Comparison of ENCODE assay signal across 22 cellular contexts in the genomic region with DNA sequence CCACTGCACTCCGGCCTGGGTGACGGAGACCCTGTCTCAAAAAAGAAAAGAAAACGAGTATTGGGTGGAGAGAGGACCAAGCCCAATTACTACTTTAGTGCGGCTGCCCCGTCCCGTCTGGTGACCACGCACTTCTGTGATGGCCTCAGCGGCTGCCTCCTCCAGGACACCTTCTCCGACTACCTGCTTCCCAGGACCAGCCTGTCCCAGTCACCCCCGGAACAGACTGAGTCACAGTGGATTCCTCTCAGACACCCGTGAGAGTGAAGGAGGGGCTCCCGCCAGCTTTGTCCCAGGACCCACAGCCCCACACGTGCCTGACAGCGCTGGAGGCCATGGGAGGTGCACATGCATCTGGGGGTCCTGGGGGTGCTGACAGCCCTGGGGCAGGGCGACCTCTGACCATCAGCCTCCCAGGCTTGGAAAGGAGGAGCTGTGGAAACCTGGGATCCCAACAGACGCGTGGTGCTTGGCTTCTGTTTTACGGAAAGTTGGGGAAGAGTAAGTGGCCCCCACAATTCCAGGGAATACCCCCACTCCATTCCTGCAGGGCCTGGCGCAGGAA. TPM values are rescaled to one million over a fixed set of nuclear protein-coding genes. Genes with fewer than 3 reads are reported as not detected.
"Had no signal": no experiment of that assay in that cellular context is flagged by ENCODE, and none has a peak within 500 bp of the region (broad histone marks: within the 10 kb centered on the region; RNA-seq: fewer than 3 reads in every experiment).

No MANE protein-coding gene starts in this region.

- H3K4me3 ChIP-seq: heart right ventricle, lung, sigmoid colon, smooth muscle cell, testis had no signal

- H3K27me3 ChIP-seq: testis had no signal

- H3K4me1 ChIP-seq: testis had no signal

- DNase-seq: activated CD4-positive, alpha-beta T cell treated with anti-CD3 and anti-CD28 coated beads for 1 hour; activated CD4-positive, alpha-beta T cell treated with anti-CD3 and anti-CD28 coated beads, Interleukin-2, amount 50 U/mL, for 1 hour; activated CD8-positive, alpha-beta T cell treated with anti-CD3 and anti-CD28 coated beads, Interleukin-2, amount 10 ng/mL, durations not matched to agents 7 days and 5 days; activated gamma-delta T cell; activated naive CD4-positive, alpha-beta T cell treated with anti-CD3 and anti-CD28 coated beads, Interleukin-2, amount 50 U/mL, for 16 hours; effector CD4-positive, alpha-beta T cell; heart right ventricle; stimulated activated CD4-positive, alpha-beta T cell treated with anti-CD3 and anti-CD28 coated beads, Interleukin-15, amount 100 ng/mL, for 24 hours; T-helper 9 cell; testis had no signal

- H3K27ac ChIP-seq: heart right ventricle, sigmoid colon, testis had no signal

- H3K4me2 ChIP-seq: smooth muscle cell had no signal

- H3K9me3 ChIP-seq: heart right ventricle, sigmoid colon, testis had no signal

RNA-seq across cellular contexts. Expression of a gene that starts 4.8 kb away (rescaled TPM):
- total RNA-seq: epithelial cell of proximal tubule, fibroblast of villous mesenchyme, smooth muscle cell had no signal

RNA-seq across cellular contexts. Expression of a gene that starts 14.9 kb away (rescaled TPM):
- total RNA-seq: activated CD8-positive, alpha-beta T cell treated with anti-CD3 and anti-CD28 coated beads, Interleukin-2, amount 10 ng/mL, durations not matched to agents 7 days and 5 days; activated T-helper 1 cell treated with anti-CD3 and anti-CD28 coated beads, Interleukin-12 subunit alpha, Interleukin-12 subunit beta, Interleukin-2, Interleukin-4 antibody, amounts not matched to agents 30 ng/mL and 10 ng/mL and 1 ng/mL, durations not matched to agents 14 hours and 24 hours and 36 hours; aorta; epithelial cell of proximal tubule; fibroblast of villous mesenchyme; lung; omental fat pad; posterior vena cava; renal cortical epithelial cell; sigmoid colon; smooth muscle cell; T-helper 1 cell treated with Interleukin-12 subunit alpha and Interleukin-12 subunit beta and Interleukin-4 antibody, amounts not matched to agents 30 ng/mL and 1 ng/mL, for 36 hours had no signal
- polyA plus RNA-seq: adipose tissue, aorta, lung had no signal

RNA-seq across cellular contexts. Expression of a gene that starts 17.1 kb away (rescaled TPM):
- total RNA-seq: activated CD8-positive, alpha-beta T cell treated with anti-CD3 and anti-CD28 coated beads, Interleukin-2, amount 10 ng/mL, durations not matched to agents 7 days and 5 days; activated T-helper 1 cell treated with anti-CD3 and anti-CD28 coated beads, Interleukin-12 subunit alpha, Interleukin-12 subunit beta, Interleukin-2, Interleukin-4 antibody, amounts not matched to agents 30 ng/mL and 10 ng/mL and 1 ng/mL, durations not matched to agents 14 hours and 24 hours and 36 hours; aorta; epithelial cell of proximal tubule; fibroblast of villous mesenchyme; heart right ventricle; lung; omental fat pad; smooth muscle cell; T-helper 1 cell treated with Interleukin-12 subunit alpha and Interleukin-12 subunit beta and Interleukin-4 antibody, amounts not matched to agents 30 ng/mL and 1 ng/mL, for 36 hours had no signal
- polyA plus RNA-seq: heart right ventricle, smooth muscle cell had no signal
